In the genomic region with DNA sequence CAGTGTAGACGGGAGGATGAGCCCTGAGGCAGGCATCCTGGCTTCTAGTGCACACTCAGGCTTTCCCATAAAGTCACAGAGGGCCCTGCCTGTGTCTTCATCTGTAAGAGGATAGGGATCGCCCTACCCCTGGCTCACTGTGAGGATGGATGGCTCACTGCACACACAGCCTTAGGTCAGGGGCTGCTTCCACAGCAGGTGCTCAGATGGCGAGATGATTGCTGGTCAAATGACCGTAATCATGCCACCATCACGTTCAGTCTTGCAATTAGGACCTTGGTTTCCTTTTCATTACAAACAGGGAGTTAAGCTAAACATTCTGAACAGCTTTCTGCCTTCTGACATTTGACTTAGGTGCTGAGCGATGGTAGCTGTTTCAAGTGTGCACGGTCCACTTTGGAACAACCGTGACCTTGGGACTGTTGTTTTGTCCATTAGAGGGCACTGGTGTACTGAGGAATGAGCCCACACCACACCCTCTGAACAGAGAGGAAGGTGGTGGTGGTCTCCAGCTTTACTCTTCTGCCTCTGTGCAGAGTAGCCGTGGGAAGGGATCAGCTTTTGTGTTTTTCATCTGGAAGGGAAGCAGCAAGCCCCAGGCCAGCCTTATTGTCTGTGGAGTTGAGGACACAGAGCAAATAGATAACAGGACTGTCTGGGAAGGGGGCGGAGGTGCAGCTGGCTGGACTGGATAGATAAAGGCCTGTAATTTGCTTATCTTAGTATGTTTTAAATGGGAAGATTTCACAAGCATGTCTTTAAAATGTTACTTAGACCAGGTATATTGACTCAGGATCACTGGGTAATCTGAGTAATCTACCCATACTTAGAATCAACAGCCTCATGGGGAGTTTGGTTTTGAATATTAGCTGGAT, we compare ENCODE assay signal across 9 cellular contexts.
DNase-seq lines count a peak whose midpoint lies in the region; ATAC-seq and TF ChIP-seq lines count a peak whose summit lies in the region.
"Had no signal": no experiment of that assay in that cellular context is flagged by ENCODE, and none has a peak within 500 bp of the region (broad histone marks: within the 10 kb centered on the region; RNA-seq: fewer than 3 reads in every experiment).

No MANE protein-coding gene starts in this region.

- H4K12ac ChIP-seq in trophoblast cell (ENCODE audit: low read depth, low read length): no peak overlapping the region

- H3K79me1 ChIP-seq in trophoblast cell (ENCODE audit: low read length): no peaks in the 10 kb centered on the region

- H3K4ac ChIP-seq in trophoblast cell (ENCODE audit: low read depth, low read length): no peak overlapping the region

- no peak overlapping the region for H3K23ac ChIP-seq in trophoblast cell (ENCODE audit: low read length)

- no peak overlapping the region for H3K4me3 ChIP-seq in trophoblast cell (ENCODE audit: low read depth, low read length)

- no peak for TF ChIP-seq POLR2A in erythroblast (IDR thresholded peaks at IDR 0.05; ENCODE audit: low read length)

- peaks cover 6% of the 10 kb centered on the region in 2 experiments for H3K4me1 ChIP-seq in trophoblast cell (ENCODE audit: control insufficient read depth in 1 of 2, insufficient read depth in 2 of 2, low read length in 2 of 2)

- H2AFZ ChIP-seq in trophoblast cell (ENCODE audit: insufficient read depth, low read length, poor library complexity): no peak overlapping the region

- H2BK5ac ChIP-seq in trophoblast cell (ENCODE audit: low read depth, low read length, poor library complexity): no peak overlapping the region

- H3K36me3 ChIP-seq in trophoblast cell (ENCODE audit: control insufficient read depth in 1 of 2, insufficient read depth in 2 of 2, low read length in 2 of 2): peaks cover 13 to 21% of the 10 kb centered on the region in 2 experiments

- H3K9me3 ChIP-seq in trophoblast cell (ENCODE audit: insufficient read depth, low read depth, low read length): peaks cover 2% of the 10 kb centered on the region

- ATAC-seq in GM21423 (IDR thresholded peaks at IDR 0.05; ENCODE audit: unreplicated experiment) (no peak), GM19395 (IDR thresholded peaks at IDR 0.05; ENCODE audit: unreplicated experiment) (no peak), GM21723 (IDR thresholded peaks at IDR 0.05; ENCODE audit: unreplicated experiment) (no peak)

- H3K27me3 ChIP-seq in trophoblast cell (ENCODE audit: insufficient read depth, low read length): no peaks in the 10 kb centered on the region

- no peak overlapping the region for H3K14ac ChIP-seq in trophoblast cell (ENCODE audit: low read length)

- H3K27ac ChIP-seq in trophoblast cell (ENCODE audit: low read depth, low read length): peak overlapping the region; percentile 1

- no peak overlapping the region for H3K4me2 ChIP-seq in trophoblast cell (ENCODE audit: low read length)

- DNase-seq in DMS 273 (lab: John Stamatoyannopoulos, UW; ENCODE audit: unreplicated experiment): peak; percentile 20
- no peak for DNase-seq in DMS 273 treated with DMSO at 0.1 percent for 48 hours (lab: John Stamatoyannopoulos, UW)
- peak; percentile 70 for DNase-seq in NCI-H748 treated with DMSO at 0.1 percent for 48 hours (lab: John Stamatoyannopoulos, UW)
- peak; percentile 83 to 94 for DNase-seq in erythroblast (lab: John Stamatoyannopoulos, UW)
- peak; percentile 55 to 70 for DNase-seq in trophoblast cell
- DNase-seq: activated CD4-positive, CD25-positive, alpha-beta regulatory T cell had no signal

- no peak overlapping the region for H4K91ac ChIP-seq in trophoblast cell (ENCODE audit: low read depth, low read length)

- WGBS in trophoblast cell (ENCODE audit: extremely low coverage, insufficient coverage, insufficient read length): no CpG with 5 or more reads among the region's 10 CpGs

- H3K79me2 ChIP-seq in trophoblast cell (ENCODE audit: control insufficient read depth, insufficient read depth, low read length, poor library complexity): no peaks in the 10 kb centered on the region

- H2BK120ac ChIP-seq in trophoblast cell (ENCODE audit: insufficient read depth, low read length, poor library complexity): no peak overlapping the region

- no peak overlapping the region for H4K8ac ChIP-seq in trophoblast cell (ENCODE audit: low read depth, low read length)

- H2AK5ac ChIP-seq in trophoblast cell (ENCODE audit: low read length): no peak overlapping the region

- H2BK12ac ChIP-seq in trophoblast cell (ENCODE audit: low read length): no peak overlapping the region

- no peak overlapping the region for H3K9ac ChIP-seq in trophoblast cell (ENCODE audit: low read length)

- no peak overlapping the region for H3K18ac ChIP-seq in trophoblast cell (ENCODE audit: low read length)
